9 cellular contexts compared by ENCODE assay signal in the genomic region with DNA sequence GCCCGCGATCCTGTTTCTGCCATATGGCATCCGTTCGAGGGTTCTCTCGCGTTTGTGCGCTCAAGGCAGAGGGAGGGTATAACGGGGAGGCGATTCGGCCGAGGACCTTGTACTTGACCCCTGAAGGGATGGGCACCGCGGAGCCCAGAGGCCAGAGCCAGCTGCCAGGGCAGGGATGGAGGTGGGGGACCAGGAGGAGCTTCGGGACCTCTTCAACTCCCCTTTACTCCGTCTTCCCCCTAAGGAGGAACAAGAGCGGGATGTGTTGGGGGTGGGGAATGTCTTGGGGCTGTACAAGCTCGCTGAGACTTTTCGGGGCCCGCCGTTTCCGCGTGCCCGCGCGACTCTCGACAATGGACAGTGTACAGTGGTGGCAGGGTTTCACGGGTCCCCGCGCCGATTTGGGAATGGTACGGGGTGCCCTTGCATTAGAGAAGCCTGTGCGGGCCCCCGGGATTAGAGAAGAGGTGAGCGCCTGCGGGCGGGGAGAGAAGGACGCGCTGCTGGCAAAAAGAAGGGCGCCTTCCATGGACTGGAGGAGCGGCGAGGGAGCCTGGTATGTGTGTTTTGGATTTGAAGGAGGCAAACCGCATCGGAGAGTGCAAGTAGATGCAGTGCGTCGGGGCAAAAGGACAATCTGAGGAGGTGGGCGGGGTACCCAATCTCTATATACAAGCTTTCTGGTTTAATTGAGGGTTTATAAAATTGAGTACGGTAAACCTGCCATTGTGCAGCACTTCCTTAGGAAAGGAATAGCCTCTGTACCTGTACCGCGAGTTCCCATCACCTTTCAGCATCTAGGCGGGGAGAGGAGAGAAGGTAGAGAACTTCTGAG. TPM values are rescaled to one million over a fixed set of nuclear protein-coding genes. Genes with fewer than 3 reads are reported as not detected.
DNase-seq lines count a peak whose midpoint lies in the region; ATAC-seq, FAIRE-seq and TF ChIP-seq lines count a peak whose summit lies in the region.
"Had no signal": no experiment of that assay in that cellular context is flagged by ENCODE, and none has a peak within 500 bp of the region (broad histone marks: within the 10 kb centered on the region; RNA-seq: fewer than 3 reads in every experiment).

No MANE protein-coding gene starts in this region.

- peaks cover 58% of the 10 kb centered on the region for H3K79me2 ChIP-seq in K562 (ENCODE audit: control insufficient read depth, insufficient read depth, low read length)

- BruUV-seq in Caco-2 (replicated peaks; lab: Mats Ljungman, UMichigan): no TSS peak
- BruUV-seq in K562 (replicated peaks; lab: Mats Ljungman, UMichigan): TSS peak; percentile 55

- H3K9me3 Mint-ChIP-seq in Caco-2 (ENCODE audit: unreplicated experiment): no peaks in the 10 kb centered on the region

- CTCF ChIA-PET in Caco-2 (lab: Charles Lee) (no interaction called here), K562 (lab: Yijun Ruan, JAX; ENCODE audit: low intra/inter-chr PET ratio) (no interaction called here)

- peak; percentile 38 to 42 for DNase-seq in Caco-2
- peak in 2 of 4 experiments; percentile 18 to 48 for DNase-seq in K562 (ENCODE audit: extremely low read depth in 1 of 4, low spot score in 3 of 4)
- DNase-seq in left colon: peak; percentile 66 to 75
- no peak for DNase-seq in cerebellar nuclear complex (lab: John Stamatoyannopoulos, UW)
- DNase-seq: right lobe of liver had no signal

- H3K27me3 ChIP-seq in Caco-2 (replicated peaks; ENCODE audit: control insufficient read depth, insufficient read depth, low read length) (no peaks in the 10 kb centered on the region), HUES64 (ENCODE audit: insufficient read depth, low read length) (peaks cover 38% of the 10 kb centered on the region), K562 (ENCODE audit: control insufficient read depth in 2 of 2, insufficient read depth in 2 of 2, low read length in 2 of 2) (no peaks in the 10 kb centered on the region)

- TF ChIP-seq CTCF in Caco-2 (IDR thresholded peaks at IDR 0.05; ENCODE audit: insufficient read depth in 1 of 2, low read depth in 1 of 2, low read length in 1 of 2, severe bottlenecking in 1 of 2, unreplicated experiment in 1 of 2): no peak
- TF ChIP-seq CTCF in K562 (IDR thresholded peaks at IDR 0.05 in 2 of 3, conservative IDR thresholded peaks at IDR 0.05 in 1 of 3; ENCODE audit: insufficient read depth in 2 of 3, low read depth in 1 of 3, low read length in 3 of 3): no peak

- peak overlapping the region; percentile 69 for H3K4me2 ChIP-seq in K562 (ENCODE audit: insufficient read depth, low read length)

- ATAC-seq in K562: peak; percentile 59
- ATAC-seq in left colon: peak; percentile 47
- no peak for ATAC-seq in HG02938 (IDR thresholded peaks at IDR 0.05; ENCODE audit: unreplicated experiment)
- ATAC-seq in HG03460 (IDR thresholded peaks at IDR 0.05; ENCODE audit: unreplicated experiment): no peak

- peak overlapping the region; percentile 61 for H2AFZ ChIP-seq in K562 (ENCODE audit: low read depth, low read length)

- 1% methylated on average over 47 of the region's 50 CpGs for WGBS in HUES64
- WGBS in K562 (ENCODE audit: insufficient coverage, low coverage, missing lambda C conversion rate): 9% methylated on average over 33 of the region's 50 CpGs

- FAIRE-seq in K562 (lab: Jason Lieb, UNC): no peak

- no peaks in the 10 kb centered on the region for H3K36me3 Mint-ChIP-seq in Caco-2 (ENCODE audit: insufficient read depth, unreplicated experiment)

- in situ Hi-C loops in K562 (cut with MboI): no loop called here

- H4K20me1 ChIP-seq in K562 (replicated peaks; ENCODE audit: control insufficient read depth, insufficient read depth, low read length): no peaks in the 10 kb centered on the region

- POLR2A ChIA-PET in Caco-2 (lab: Charles Lee): interaction anchor here (1.0 kb wide), 1 partner anchor 46 kb away, joined by 3 read pairs; no protein-coding TSS in a partner anchor
- POLR2A ChIA-PET in K562 (lab: Yijun Ruan, JAX): interaction anchor here (1.7 kb wide), 1 partner anchor 16 kb away, joined by 7 read pairs; no protein-coding TSS in a partner anchor

- H3K4me1 ChIP-seq in Caco-2: 0 out of 2 replicates have a peak, but pooled peaks cover 3% of the 10 kb centered on the region
- peaks cover 10% of the 10 kb centered on the region; the same call in 1 of the 2 replicates for H3K4me1 ChIP-seq in HUES64 (ENCODE audit: insufficient read depth, low read length)
- no peaks in the 10 kb centered on the region; a peak in 3 of 5 replicates for H3K4me1 ChIP-seq in K562 (replicated peaks in 1 of 2; ENCODE audit: control insufficient read depth in 2 of 2, insufficient read depth in 2 of 2, low read length in 2 of 2)

- peak overlapping the region; percentile 96 for H3K4me3 Mint-ChIP-seq in Caco-2 (ENCODE audit: unreplicated experiment)

- no peaks in the 10 kb centered on the region for H3K36me3 ChIP-seq in Caco-2 (ENCODE audit: control insufficient read depth, insufficient read depth, low read length)
- no peaks in the 10 kb centered on the region for H3K36me3 ChIP-seq in HUES64 (ENCODE audit: insufficient read depth, low read length)
- H3K36me3 ChIP-seq in K562 (ENCODE audit: control insufficient read depth, insufficient read depth, low read length): no peaks in the 10 kb centered on the region
- H3K36me3 ChIP-seq: right lobe of liver had no signal

- peaks cover 4% of the 10 kb centered on the region for H3K27me3 Mint-ChIP-seq in Caco-2 (ENCODE audit: insufficient read depth, unreplicated experiment)

- no peak for TF ChIP-seq RAD21 in K562 (CRISPR knock-in tag; conservative IDR thresholded peaks at IDR 0.05 in 1 of 2, IDR thresholded peaks at IDR 0.05 in 1 of 2)

- H3K9me1 ChIP-seq in K562 (ENCODE audit: control insufficient read depth, insufficient read depth, low read length): no peaks in the 10 kb centered on the region

- peak overlapping the region; percentile 63 for H3K9ac ChIP-seq in HUES64 (ENCODE audit: low read depth, low read length)
- peak overlapping the region; percentile 58 to 90 for H3K9ac ChIP-seq in K562 (ENCODE audit: insufficient read depth in 1 of 2, low read depth in 2 of 2, low read length in 2 of 2)

- peak overlapping the region; percentile 52 for H3K27ac Mint-ChIP-seq in Caco-2 (ENCODE audit: unreplicated experiment)

- H3K27ac ChIP-seq in HUES64 (ENCODE audit: low read depth, low read length) (no peak overlapping the region), K562 (ENCODE audit: extremely low read depth, low read depth, low read length) (peak overlapping the region; percentile 59), temporal lobe (ENCODE audit: low read depth, low read length) (peak overlapping the region; percentile 95)
- H3K27ac ChIP-seq: right lobe of liver had no signal

- TF ChIP-seq EP300 in K562 (IDR thresholded peaks at IDR 0.05; ENCODE audit: low read length): no peak

- 0 out of 2 replicates have a peak, but pooled peaks have one; percentile 28 for TF ChIP-seq POLR2A in K562 (conservative IDR thresholded peaks at IDR 0.05)

- H3K4me1 Mint-ChIP-seq in Caco-2 (ENCODE audit: low read depth, unreplicated experiment): peaks cover 8% of the 10 kb centered on the region

- intact Hi-C loops in Caco-2 (cut with micrococcal nuclease; ENCODE audit: unreplicated experiment) (loop anchor here (1.0 to 2.0 kb wide), 3 partner anchors 16 to 55 kb away; no protein-coding TSS in a partner anchor), K562 (cut with micrococcal nuclease) (no loop called here), left colon (cut with DNase I, micrococcal nuclease) (no loop called here)

- no peaks in the 10 kb centered on the region for H3K9me3 ChIP-seq in Caco-2
- peaks cover 16% of the 10 kb centered on the region for H3K9me3 ChIP-seq in HUES64 (ENCODE audit: insufficient read depth, low read depth, low read length)
- no peaks in the 10 kb centered on the region for H3K9me3 ChIP-seq in K562 (replicated peaks; ENCODE audit: control insufficient read depth, insufficient read depth, low read depth, low read length)
- H3K9me3 ChIP-seq: right lobe of liver had no signal

- H3K4me3 ChIP-seq in Caco-2 (ENCODE audit: low read depth, low read length) (peak overlapping the region; percentile 77), HUES64 (ENCODE audit: low read length) (peak overlapping the region; percentile 86), K562 (peak overlapping the region; percentile 55)

TF ChIP-seq in K562, 482 proteins besides CTCF, POLR2A, EP300 and RAD21 (continues in another document):
- TF ChIP-seq, protein P1, sequence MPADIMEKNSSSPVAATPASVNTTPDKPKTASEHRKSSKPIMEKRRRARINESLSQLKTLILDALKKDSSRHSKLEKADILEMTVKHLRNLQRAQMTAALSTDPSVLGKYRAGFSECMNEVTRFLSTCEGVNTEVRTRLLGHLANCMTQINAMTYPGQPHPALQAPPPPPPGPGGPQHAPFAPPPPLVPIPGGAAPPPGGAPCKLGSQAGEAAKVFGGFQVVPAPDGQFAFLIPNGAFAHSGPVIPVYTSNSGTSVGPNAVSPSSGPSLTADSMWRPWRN (IDR thresholded peaks at IDR 0.05; ENCODE audit: low read depth): no peak
- TF ChIP-seq POLR2G (IDR thresholded peaks at IDR 0.05; ENCODE audit: low read depth, low read length) (peak; percentile 61), SP2 (IDR thresholded peaks at IDR 0.05; ENCODE audit: extremely low read depth, low read depth, low read length, poor library complexity, severe bottlenecking) (peak; percentile 41), CTBP1 (IDR thresholded peaks at IDR 0.05; ENCODE audit: borderline replicate concordance) (no peak)

RNA-seq across cellular contexts. Expression of a gene that starts 0.8 kb away (rescaled TPM):
- 11.9 and 14.8 TPM in 2 replicates for total RNA-seq in Caco-2 (2022)
- polyA plus RNA-seq in HUES64 (2013, experiment 1 of 2): 7.3 TPM
- 8.4 TPM for polyA plus RNA-seq in HUES64 (2013, experiment 2 of 2)
- total RNA-seq in K562 (2011; cell fraction: chromatin; rRNA removed; ENCODE audit: low replicate concordance): 18.9 and 22.2 TPM in 2 replicates
- total RNA-seq in K562 (2011; cell fraction: nucleolus; rRNA removed): 10.5 and 12.2 TPM in 2 replicates
- total RNA-seq in K562 (2011; cell fraction: nucleoplasm; rRNA removed): 17.8 and 20.5 TPM in 2 replicates
- total RNA-seq in K562 (2014; rRNA removed): 4.4 and 5.1 TPM in 2 replicates
- 9.3 and 10.2 TPM in 2 replicates for total RNA-seq in K562 (2014; rRNA removed; fragmentation: Illumina TruSeq; extraction: Trizol)
- total RNA-seq in K562 (2015; rRNA removed; fragmentation: Illumina TruSeq; extraction: Trizol): 10.0 and 10.7 TPM in 2 replicates
- 6.0 and 7.5 TPM in 2 replicates for total RNA-seq in K562 (2021)
- polyA plus RNA-seq in K562 (2011; rRNA removed): 0.49 and 7.5 TPM in 2 replicates
- 0.31 and 3.7 TPM in 2 replicates for polyA plus RNA-seq in K562 (2011; cell fraction: cytosol; rRNA removed)
- polyA plus RNA-seq in K562 (2011; cell fraction: nucleus; rRNA removed): 0.27 and 5.1 TPM in 2 replicates
- polyA plus RNA-seq in K562 (2012): 5.6 and 6.9 TPM in 2 replicates
- polyA plus RNA-seq in K562 (2014; fragmentation: Illumina TruSeq; extraction: Trizol): 7.3 and 7.4 TPM in 2 replicates
- polyA plus RNA-seq in K562 (2014; fragmentation: Nextera tagmentation; extraction: Ambion mirVana): 1 to 10 TPM; 5.4 to 5.9 TPM
- polyA plus RNA-seq in K562 (2014; rRNA removed): 3.0 and 6.2 TPM in 2 replicates
- polyA minus RNA-seq in K562 (2011; rRNA and poly(A)+ RNA removed): 0.81 and 17.9 TPM in 2 replicates
- polyA minus RNA-seq in K562 (2011; cell fraction: cytosol; rRNA and poly(A)+ RNA removed): 0.27 and 9.7 TPM in 2 replicates
- 1.00 and 8.2 TPM in 2 replicates for polyA minus RNA-seq in K562 (2011; cell fraction: nucleus; rRNA and poly(A)+ RNA removed)
- total RNA-seq in left colon: 10 to 100 TPM; 50.9 to 58.1 TPM
- total RNA-seq in temporal lobe: 4.9 TPM

Comparison
In these comparisons a context has a peak if more than half of its experiments do, and no peak if none do; other contexts are left out.
1. DNase-seq: peak in Caco-2 (2 of 2) and left colon (2 of 2); none in cerebellar nuclear complex (0 of 2).
2. ATAC-seq: peak in K562 (single experiment) and left colon (single experiment); none in HG02938 (single experiment) and HG03460 (single experiment).
3. Peak in every context shown above with its lines, with median percentiles within 50 percentile points of each other: H3K4me3 ChIP-seq.